Comparison of ENCODE assay signal across 8 cellular contexts in the genomic region with DNA sequence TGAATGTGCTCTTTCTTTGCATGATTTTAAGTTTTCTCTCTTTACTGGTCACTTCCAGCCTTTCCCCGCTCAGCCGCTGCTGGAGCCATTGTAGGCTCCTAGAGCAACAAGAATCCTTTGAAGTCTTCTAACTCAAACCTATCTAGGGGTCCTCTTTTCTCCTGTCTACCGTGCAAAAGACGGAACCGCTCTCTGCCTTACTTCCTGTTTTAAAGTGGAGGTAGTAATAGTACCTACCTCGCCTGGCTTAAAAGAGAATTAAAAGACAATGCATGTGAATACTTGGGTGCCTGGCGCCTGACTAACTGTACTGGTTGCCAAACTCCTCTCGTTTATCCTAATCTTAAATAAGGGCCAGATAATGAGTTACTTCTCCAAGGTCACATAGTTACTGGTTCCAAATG. TPM values are rescaled to one million over a fixed set of nuclear protein-coding genes. Genes with fewer than 3 reads are reported as not detected.
DNase-seq lines count a peak whose midpoint lies in the region; ATAC-seq, FAIRE-seq and TF ChIP-seq lines count a peak whose summit lies in the region.

No MANE protein-coding gene starts in this region.

- H3F3A ChIP-seq in OCI-LY1 (ENCODE audit: insufficient read depth, low read length) = no peaks in the 10 kb centered on the region

- peak overlapping the region; percentile 95 for H3K4me2 ChIP-seq in OCI-LY1 (ENCODE audit: low read length)

- H3K4me3 Mint-ChIP-seq in natural killer cell treated with Interleukin-12 subunit alpha and Interleukin-12 subunit beta and Interleukin-15 and Interleukin-18, amount 100 ng/mL, for 72 hours = peak overlapping the region; percentile 95

- no peaks in the 10 kb centered on the region for H3K36me3 ChIP-seq in left ventricle myocardium inferior
- no peaks in the 10 kb centered on the region for H3K36me3 ChIP-seq in OCI-LY1 (ENCODE audit: insufficient read depth, low read length)

- H2AFZ ChIP-seq in OCI-LY1 (ENCODE audit: low read length) = no peak overlapping the region

- H3K36me3 Mint-ChIP-seq in natural killer cell treated with Interleukin-12 subunit alpha and Interleukin-12 subunit beta and Interleukin-15 and Interleukin-18, amount 100 ng/mL, for 72 hours = peaks cover 10% of the 10 kb centered on the region

- peak overlapping the region; percentile 91 for H3K9ac ChIP-seq in OCI-LY1 (ENCODE audit: low read length)

- H3K9me2 ChIP-seq in OCI-LY1 (ENCODE audit: low read depth, low read length) = no peaks in the 10 kb centered on the region

- H3K27me3 ChIP-seq in left ventricle myocardium inferior (ENCODE audit: low read depth) = peaks cover 17% of the 10 kb centered on the region
- H3K27me3 ChIP-seq in OCI-LY1 (ENCODE audit: insufficient read depth, low read length) = no peaks in the 10 kb centered on the region
- H3K27me3 ChIP-seq in dorsolateral prefrontal cortex = no peaks in the 10 kb centered on the region

- H3K27me3 Mint-ChIP-seq in natural killer cell treated with Interleukin-12 subunit alpha and Interleukin-12 subunit beta and Interleukin-15 and Interleukin-18, amount 100 ng/mL, for 72 hours = peaks cover 0 to 7% of the 10 kb centered on the region in 2 donors

- no peaks in the 10 kb centered on the region for H3K9me3 Mint-ChIP-seq in natural killer cell treated with Interleukin-12 subunit alpha and Interleukin-12 subunit beta and Interleukin-15 and Interleukin-18, amount 100 ng/mL, for 72 hours

- ATAC-seq in left ventricle myocardium superior = no peak
- ATAC-seq in natural killer cell treated with Interleukin-12 subunit alpha and Interleukin-12 subunit beta and Interleukin-15 and Interleukin-18, amount 100 ng/mL, for 72 hours = no peak

- no peaks in the 10 kb centered on the region for H4K20me1 ChIP-seq in OCI-LY1 (ENCODE audit: insufficient read depth, low read length)

- peaks cover 32% of the 10 kb centered on the region for H3K79me2 ChIP-seq in OCI-LY1 (ENCODE audit: insufficient read depth, low read length)

- H3K4me1 Mint-ChIP-seq in natural killer cell treated with Interleukin-12 subunit alpha and Interleukin-12 subunit beta and Interleukin-15 and Interleukin-18, amount 100 ng/mL, for 72 hours (ENCODE audit: low read depth in 2 of 2) = peaks cover 28 to 31% of the 10 kb centered on the region in 2 donors

- intact Hi-C loops in left ventricle myocardium inferior (cut with micrococcal nuclease) (no loop called here), left ventricle myocardium superior (cut with micrococcal nuclease) (no loop called here), dorsolateral prefrontal cortex (cut with DNase I) (loop anchor here in 1 of 2 donors (5.0 kb wide), 1 partner anchor 34 kb away; the partner anchor contains the start of gene PNPLA3)

- TF ChIP-seq CTCF in left ventricle myocardium inferior (IDR thresholded peaks at IDR 0.05; ENCODE audit: borderline replicate concordance) (no peak), OCI-LY1 (IDR thresholded peaks at IDR 0.05; ENCODE audit: low read length) (no peak), dorsolateral prefrontal cortex (IDR thresholded peaks at IDR 0.05 in 54 of 56, conservative IDR thresholded peaks at IDR 0.05 in 2 of 56; ENCODE audit: low read depth in 1 of 56, partially characterized antibody in 56 of 56) (no peak), GM10248 (IDR thresholded peaks at IDR 0.05; ENCODE audit: control extremely low read depth, extremely low read depth, low read depth, missing control alignments) (no peak)

- H3K27ac ChIP-seq in left ventricle myocardium inferior (replicated peaks) (peak overlapping the region; percentile 96), OCI-LY1 (ENCODE audit: low read depth, low read length, poor library complexity, severe bottlenecking) (peak overlapping the region; percentile 43), dorsolateral prefrontal cortex (peak overlapping the region in 53 of 59 donors; percentile 3 to 92 (median 82))

- H3K4me1 ChIP-seq in left ventricle myocardium inferior = peaks cover 41% of the 10 kb centered on the region
- peaks cover 19% of the 10 kb centered on the region for H3K4me1 ChIP-seq in OCI-LY1 (ENCODE audit: insufficient read depth, low read length, severe bottlenecking)

- H3K27ac Mint-ChIP-seq in natural killer cell treated with Interleukin-12 subunit alpha and Interleukin-12 subunit beta and Interleukin-15 and Interleukin-18, amount 100 ng/mL, for 72 hours = peak overlapping the region; percentile 77 to 79

- POLR2A ChIA-PET in GM10248 (lab: Yijun Ruan, JAX) = no interaction called here

- CTCF ChIA-PET in GM10248 (lab: Yijun Ruan, JAX) = interaction anchor here (1.8 to 2.1 kb wide), 2 partner anchors 10 to 73 kb away, joined by 6 to 28 read pairs; no protein-coding TSS in a partner anchor

- H3K4me3 ChIP-seq in left ventricle myocardium inferior = peak overlapping the region; percentile 98
- H3K4me3 ChIP-seq in OCI-LY1 (ENCODE audit: low read depth, low read length, poor library complexity, severe bottlenecking) = peak overlapping the region; percentile 95
- H3K4me3 ChIP-seq in dorsolateral prefrontal cortex = peak overlapping the region; percentile 58 to 100 (median 93)

- FAIRE-seq in urothelium cell line (lab: Jason Lieb, UNC) = no peak

- DNase-seq in left ventricle myocardium inferior (no peak), left ventricle myocardium superior (no peak), dorsolateral prefrontal cortex (no peak), urothelium cell line (ENCODE audit: low spot score) (no peak), GM10248 (ENCODE audit: extremely low spot score) (no peak), cerebellar nuclear complex (lab: John Stamatoyannopoulos, UW) (no peak)
- DNase-seq in natural killer cell treated with Interleukin-12 subunit alpha and Interleukin-12 subunit beta and Interleukin-15 and Interleukin-18, amount 100 ng/mL, for 72 hours (ENCODE audit: low spot score) = no peak

- H3K9me3 ChIP-seq in left ventricle myocardium inferior (replicated peaks) = no peaks in the 10 kb centered on the region
- H3K9me3 ChIP-seq in OCI-LY1 (ENCODE audit: low read length) = no peaks in the 10 kb centered on the region

RNA-seq across cellular contexts. Expression of gene SAMM50, which starts 0.6 kb away (rescaled TPM):
- total RNA-seq in left ventricle myocardium inferior = 72.0 TPM
- 79.8 TPM for total RNA-seq in left ventricle myocardium superior
- 10 to 100 TPM; 26.9 to 53.0 (median 37.4) TPM for total RNA-seq in dorsolateral prefrontal cortex
- total RNA-seq in natural killer cell treated with Interleukin-12 subunit alpha and Interleukin-12 subunit beta and Interleukin-15 and Interleukin-18, amount 100 ng/mL, for 72 hours = 10 to 100 TPM; 45.5 to 46.5 TPM

RNA-seq across cellular contexts. Expression of gene PNPLA3, which starts 32.3 kb away (rescaled TPM):
- not detected for total RNA-seq in left ventricle myocardium inferior
- 0.25 TPM for total RNA-seq in left ventricle myocardium superior
- 1 to 10 TPM in 119 of 120 experiments, under 1 TPM in 1; 0.88 to 7.9 (median 3.0) TPM for total RNA-seq in dorsolateral prefrontal cortex
- under 1 TPM; 0.14 to 0.47 TPM for total RNA-seq in natural killer cell treated with Interleukin-12 subunit alpha and Interleukin-12 subunit beta and Interleukin-15 and Interleukin-18, amount 100 ng/mL, for 72 hours

Comparison
In these comparisons a context has a peak if more than half of its experiments do, and no peak if none do; other contexts are left out.
1. H3K27ac ChIP-seq: peak in every context shown above with its lines; median percentile 96 in left ventricle myocardium inferior; 82 in dorsolateral prefrontal cortex; 43 in OCI-LY1.